ENCODE assay signal across 20 cellular contexts in the genomic region with DNA sequence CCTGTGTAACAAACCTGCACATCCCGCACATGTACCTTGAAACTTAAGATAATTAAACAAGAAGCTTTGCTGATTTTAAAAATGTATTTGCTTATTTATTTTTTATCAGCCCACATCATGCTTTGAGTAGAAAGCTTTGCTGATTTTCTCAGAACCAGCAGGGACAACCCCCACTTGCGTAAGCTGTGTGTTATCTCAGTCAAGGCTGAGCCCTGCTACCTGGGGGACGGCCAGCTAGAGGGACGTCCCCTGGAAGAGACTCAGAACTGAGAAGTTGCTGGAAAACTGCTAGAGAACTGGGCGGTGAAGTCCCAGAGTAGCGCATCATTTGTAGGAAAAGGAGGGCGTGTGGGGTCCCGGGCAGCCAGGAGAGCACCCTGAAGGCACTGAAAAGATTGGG. TPM values are rescaled to one million over a fixed set of nuclear protein-coding genes. Genes with fewer than 3 reads are reported as not detected.
"Had no signal": no experiment of that assay in that cellular context is flagged by ENCODE, and none has a peak within 500 bp of the region (broad histone marks: within the 10 kb centered on the region; RNA-seq: fewer than 3 reads in every experiment).

No MANE protein-coding gene starts in this region.

- H3K9ac ChIP-seq: neural progenitor cell had no signal

- H3K4me3 Mint-ChIP-seq: activated T-cell treated with anti-CD3 and anti-CD28 coated beads, Interleukin-2, amount 50 U/mL, for 24 hours; neural progenitor cell had no signal

- H3K9me3 ChIP-seq: colonic mucosa, esophagus squamous epithelium, lower lobe of right lung, transverse colon, vagina had no signal

- H3K9me3 Mint-ChIP-seq: activated T-cell treated with anti-CD3 and anti-CD28 coated beads, Interleukin-2, amount 50 U/mL, for 24 hours; neural progenitor cell had no signal

- H3K27ac ChIP-seq: colonic mucosa, esophagus squamous epithelium, foreskin keratinocyte, lower lobe of right lung, neural progenitor cell, transverse colon, vagina had no signal

- H3K4me3 ChIP-seq: colonic mucosa, esophagus squamous epithelium, lower lobe of right lung, neural progenitor cell, transverse colon, vagina had no signal

- H3K27ac Mint-ChIP-seq: activated T-cell treated with anti-CD3 and anti-CD28 coated beads, Interleukin-2, amount 50 U/mL, for 24 hours; neural progenitor cell had no signal

- H3K4me1 ChIP-seq: colonic mucosa, neural progenitor cell had no signal

- H3K36me3 ChIP-seq: colonic mucosa, esophagus squamous epithelium, lower lobe of right lung, neural progenitor cell, transverse colon, vagina had no signal

- ATAC-seq: foreskin keratinocyte, lower lobe of right lung had no signal

- H2AFZ ChIP-seq: neural progenitor cell had no signal

- H3K36me3 Mint-ChIP-seq: neural progenitor cell had no signal

- H3K4me2 ChIP-seq: neural progenitor cell had no signal

- H3K27me3 ChIP-seq: colonic mucosa, foreskin keratinocyte, vagina had no signal

- DNase-seq: activated CD4-positive, alpha-beta T cell treated with anti-CD3 and anti-CD28 coated beads for 1 hour; activated CD4-positive, alpha-beta T cell treated with anti-CD3 and anti-CD28 coated beads, Interleukin-2, amount 50 U/mL, for 48 hours; activated effector memory CD4-positive, alpha-beta T cell treated with Interleukin-2 at 50 U/mL for 16 hours; activated naive CD4-positive, alpha-beta T cell treated with anti-CD3 and anti-CD28 coated beads, Interleukin-2, amount 50 U/mL, for 16 hours; activated T-cell treated with anti-CD3 and anti-CD28 coated beads, Interleukin-2, amount 50 U/mL, for 24 hours; caudate nucleus; colonic mucosa; esophagus squamous epithelium; foreskin keratinocyte; glutamatergic neuron; lower lobe of right lung; midbrain; stimulated activated CD4-positive, alpha-beta T cell treated with anti-CD3 and anti-CD28 coated beads, Interleukin-2, amount 100 ng/mL, for 48 hours; stimulated activated naive CD4-positive, alpha-beta T cell; T-helper 9 cell; transverse colon had no signal

RNA-seq across cellular contexts. Expression of gene PLEK2, which starts 4.1 kb away (rescaled TPM):
- total RNA-seq: myocyte, osteocyte had no signal
